Comparison of ENCODE assay signal across 15 cellular contexts in the genomic region with DNA sequence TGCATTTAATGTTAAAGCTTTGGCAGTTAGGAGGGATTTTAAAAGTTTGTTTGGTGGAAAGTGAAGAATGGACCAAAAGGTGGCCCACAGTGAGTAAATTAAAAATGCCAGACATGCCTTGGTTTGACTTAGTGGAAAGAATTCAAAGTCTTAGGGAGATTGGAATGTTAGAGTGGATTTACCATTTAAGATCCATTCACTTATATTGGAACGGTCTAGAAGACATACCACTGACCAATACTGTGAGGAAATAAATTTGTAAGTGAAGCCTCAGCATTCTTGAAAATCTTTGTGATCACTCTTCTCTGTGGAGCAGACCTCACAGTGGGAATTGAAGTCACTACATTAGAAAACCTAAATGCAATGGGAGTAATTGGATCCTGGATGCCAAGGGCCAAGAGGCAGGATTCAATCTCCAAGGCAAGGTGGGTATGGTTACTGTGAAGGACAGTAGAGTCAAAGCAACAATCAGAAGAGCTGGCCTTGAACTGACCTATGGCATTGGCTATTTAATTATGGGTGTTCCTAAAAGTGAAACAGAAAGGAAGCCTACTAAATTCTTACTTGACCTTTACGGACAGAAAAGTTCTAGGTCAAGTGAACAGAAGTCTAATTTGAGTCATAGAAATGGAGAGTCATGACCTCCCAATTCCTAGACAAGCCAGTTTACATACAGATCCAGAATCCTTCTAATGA. TPM values are rescaled to one million over a fixed set of nuclear protein-coding genes. Genes with fewer than 3 reads are reported as not detected.
DNase-seq lines count a peak whose midpoint lies in the region; ATAC-seq, FAIRE-seq and TF ChIP-seq lines count a peak whose summit lies in the region.
"Had no signal": no experiment of that assay in that cellular context is flagged by ENCODE, and none has a peak within 500 bp of the region (broad histone marks: within the 10 kb centered on the region; RNA-seq: fewer than 3 reads in every experiment).

No MANE protein-coding gene starts in this region.

- no peak overlapping the region for H3K4me3 ChIP-seq in transverse colon
- H3K4me3 ChIP-seq: upper lobe of right lung had no signal

- no peaks in the 10 kb centered on the region for H3K36me3 ChIP-seq in transverse colon
- H3K36me3 ChIP-seq: upper lobe of right lung had no signal

- no peak for TF ChIP-seq POLR2A in transverse colon (IDR thresholded peaks at IDR 0.05)

- 79 to 83% methylated on average over 2 of the region's 2 CpGs for WGBS in transverse colon (ENCODE audit: low coverage in 1 of 2), 2 donors

- no peaks in the 10 kb centered on the region for H3K4me1 ChIP-seq in transverse colon
- H3K4me1 ChIP-seq: parathyroid adenoma, upper lobe of right lung had no signal

- FAIRE-seq in D721Med (lab: Jason Lieb, UNC): no peak
- FAIRE-seq: keratinocyte had no signal

- no peak overlapping the region for H3K27ac ChIP-seq in transverse colon
- H3K27ac ChIP-seq: parathyroid adenoma, upper lobe of right lung had no signal

- H3K27me3 ChIP-seq in transverse colon: no peaks in the 10 kb centered on the region
- H3K27me3 ChIP-seq: upper lobe of right lung had no signal

- in situ Hi-C loops in transverse colon (cut with MboI; ENCODE audit: low pct_ligation_motif_present in 1 of 4, low pct_unique_long_range_greater_than_20kb in 1 of 4, low sequenced_read_pairs in 3 of 4): no loop called here

- intact Hi-C loops in transverse colon (cut with DNase I; ENCODE audit: low total_unique reads): no loop called here

- DNase-seq in EH (ENCODE audit: low read depth) (peak; percentile 13), D721Med (ENCODE audit: insufficient read length, low spot score) (no peak), transverse colon (no peak), amygdala (lab: John Stamatoyannopoulos, UW) (no peak)
- DNase-seq: NCI-H1436; NCI-H526; stimulated activated CD4-positive, alpha-beta T cell treated with anti-CD3 and anti-CD28 coated beads, Interleukin-15, amount 100 ng/mL, for 24 hours; upper lobe of right lung had no signal

- peak; percentile 75 for ATAC-seq in GM19395 (IDR thresholded peaks at IDR 0.05; ENCODE audit: unreplicated experiment)
- peak; percentile 74 for ATAC-seq in HG02852 (IDR thresholded peaks at IDR 0.05; ENCODE audit: unreplicated experiment)
- peak; percentile 59 for ATAC-seq in HG03565 (IDR thresholded peaks at IDR 0.05; ENCODE audit: unreplicated experiment)
- no peak for ATAC-seq in GM21528 (IDR thresholded peaks at IDR 0.05; ENCODE audit: low FRiP score, unreplicated experiment)
- ATAC-seq: upper lobe of right lung had no signal

- no peak for TF ChIP-seq CTCF in D721Med (IDR thresholded peaks at IDR 0.05; ENCODE audit: insufficient read depth, missing control alignments)
- no peak for TF ChIP-seq CTCF in transverse colon (IDR thresholded peaks at IDR 0.05)

- TF ChIP-seq EP300 in transverse colon (IDR thresholded peaks at IDR 0.05; ENCODE audit: low read depth): no peak

- H3K9me3 ChIP-seq in transverse colon: no peaks in the 10 kb centered on the region
- H3K9me3 ChIP-seq: upper lobe of right lung had no signal

RNA-seq across cellular contexts. Expression of a gene that starts 40.2 kb away (rescaled TPM):
- 10 to 100 TPM in 3 of 4 donors, 1 to 10 TPM in 1; 7.1 to 24.3 (median 15.1) TPM for total RNA-seq in transverse colon
- total RNA-seq: A172 had no signal
